In genomic region chr17:80087346-80088265, GRCh38 we compare ENCODE assay signal across 25 cellular contexts.
"Had no signal": no experiment of that assay in that cellular context is flagged by ENCODE, and none has a peak within 500 bp of the region (broad histone marks: within the 10 kb centered on the region; RNA-seq: fewer than 3 reads in every experiment).

No MANE protein-coding gene starts in this region.

- DNase-seq: activated CD4-positive, alpha-beta T cell treated with anti-CD3 and anti-CD28 coated beads, Interleukin-2, amount 10 ng/mL, durations not matched to agents 24 days and 14 days; activated CD4-positive, alpha-beta T cell treated with anti-CD3 and anti-CD28 coated beads, Interleukin-2, amount 50 U/mL, for 4 hours; activated CD8-positive, alpha-beta T cell treated with anti-CD3 and anti-CD28 coated beads for 36 hours; activated naive CD4-positive, alpha-beta T cell; activated naive CD4-positive, alpha-beta T cell treated with anti-CD3 and anti-CD28 coated beads, Interleukin-2, amount 50 U/mL, for 16 hours; activated naive CD8-positive, alpha-beta T cell treated with anti-CD3 and anti-CD28 coated beads for 36 hours; activated T-cell treated with anti-CD3 and anti-CD28 coated beads, Interleukin-2, amount 50 U/mL, for 1 hour; activated T-cell treated with anti-CD3 and anti-CD28 coated beads, Interleukin-2, amount 50 U/mL, for 72 hours; amniotic stem cell; aorta; brain microvascular endothelial cell; IMR-90; Karpas-422; NCI-H1105; NCI-H1417 treated with DMSO at 0.1 percent for 48 hours; NCI-H1694; NCI-H1930; NCI-H2081 treated with DMSO at 0.1 percent for 48 hours; NCI-H226; NCI-H446 treated with DMSO at 0.1 percent for 48 hours; NCI-H524 treated with DMSO at 0.1 percent for 48 hours had no signal

- H3K27me3 ChIP-seq: brain microvascular endothelial cell had no signal

- H3K27ac ChIP-seq: brain microvascular endothelial cell had no signal

- H3K4me3 ChIP-seq: K562 had no signal

- H3K36me3 ChIP-seq: brain microvascular endothelial cell had no signal

- FAIRE-seq: K562, TTC549 had no signal

- ATAC-seq: activated CD8-positive, alpha-beta T cell treated with anti-CD3 and anti-CD28 coated beads for 36 hours; activated T-helper 17 cell treated with anti-CD3 and anti-CD28 coated beads, Interleukin-2, amount 50 U/mL, for 72 hours; K562; Panc1 had no signal
